Comparison of ENCODE assay signal across 9 cellular contexts in genomic region chr10:129962558-129963075, GRCh38. TPM values are rescaled to one million over a fixed set of nuclear protein-coding genes. Genes with fewer than 3 reads are reported as not detected.
DNase-seq lines count a peak whose midpoint lies in the region; ATAC-seq and TF ChIP-seq lines count a peak whose summit lies in the region.
"Had no signal": no experiment of that assay in that cellular context is flagged by ENCODE, and none has a peak within 500 bp of the region (broad histone marks: within the 10 kb centered on the region; RNA-seq: fewer than 3 reads in every experiment).

No MANE protein-coding gene starts in this region.

- peaks cover 16 to 55% of the 10 kb centered on the region in 2 experiments for H3K4me1 Mint-ChIP-seq in H9
- H3K4me1 Mint-ChIP-seq in activated CD8-positive, alpha-beta T cell treated with anti-CD3 and anti-CD28 coated beads, Interleukin-2, amount 10 ng/mL, durations not matched to agents 7 days and 5 days (ENCODE audit: low read depth): peaks cover 22% of the 10 kb centered on the region

- H3K4me3 ChIP-seq in iPS-15b (ENCODE audit: low read depth, low read length): peak overlapping the region; percentile 45
- H3K4me3 ChIP-seq in skin epidermis: peak overlapping the region; percentile 36 to 54 (median 45)

- H4K91ac ChIP-seq in H9 (ENCODE audit: insufficient read length, low read depth, low read length): no peak overlapping the region

- no peak overlapping the region for H3K14ac ChIP-seq in H9 (ENCODE audit: insufficient read depth, low read length)

- no peak overlapping the region for H2BK15ac ChIP-seq in H9 (ENCODE audit: low read depth, low read length)

- H3K27ac ChIP-seq in H9 (ENCODE audit: insufficient read length, low read depth, low read length): no peak overlapping the region
- peak overlapping the region in 7 of 21 experiments; percentile 24 to 69 (median 45) for H3K27ac ChIP-seq in skin epidermis

- no peak overlapping the region for H3K56ac ChIP-seq in H9 (ENCODE audit: insufficient read length, low read depth, low read length)

- H3K79me2 ChIP-seq in H9 (ENCODE audit: insufficient read depth, low read length): no peaks in the 10 kb centered on the region

- no peak overlapping the region for H3T11ph ChIP-seq in H9 (ENCODE audit: low read length)

- no peak for DNase-seq in H9
- no peak for DNase-seq in activated CD8-positive, alpha-beta T cell treated with anti-CD3 and anti-CD28 coated beads, Interleukin-2, amount 10 ng/mL, durations not matched to agents 7 days and 5 days
- no peak for DNase-seq in iPS-NIHi7 (ENCODE audit: extremely low spot score)
- no peak for DNase-seq in COR-L47 (lab: John Stamatoyannopoulos, UW)
- no peak for DNase-seq in stimulated activated CD4-positive, alpha-beta T cell treated with anti-CD3 and anti-CD28 coated beads, Interleukin-4, amount 100 ng/mL, for 4 hours
- DNase-seq: activated naive CD4-positive, alpha-beta T cell treated with Interleukin-2 at 50 U/mL for 16 hours had no signal

- H4K20me1 ChIP-seq in H9 (ENCODE audit: control insufficient read depth, insufficient read depth, insufficient read length): no peaks in the 10 kb centered on the region

- no peaks in the 10 kb centered on the region for H3K36me3 ChIP-seq in iPS-15b (ENCODE audit: control insufficient read depth, insufficient read depth, low read length)

- H3K9ac ChIP-seq in H9 (ENCODE audit: extremely low read depth, insufficient read length, low read length) (no peak overlapping the region), iPS-15b (ENCODE audit: low read depth, low read length) (no peak overlapping the region)

- H3K9me3 ChIP-seq in H9 (ENCODE audit: control insufficient read depth, low read depth, low read length) (no peaks in the 10 kb centered on the region), iPS-15b (ENCODE audit: control insufficient read depth, insufficient read depth, low read length) (no peaks in the 10 kb centered on the region)

- TF ChIP-seq CTCF in H9 (conservative IDR thresholded peaks at IDR 0.05): no peak

- H2BK12ac ChIP-seq in H9 (ENCODE audit: insufficient read length, low read depth, low read length): no peak overlapping the region

- H4K5ac ChIP-seq in H9 (ENCODE audit: insufficient read length, low read depth, low read length): no peak overlapping the region

- peaks cover 0 to 8% of the 10 kb centered on the region in 2 experiments; a peak in 3 of 5 replicates for H3K9me3 Mint-ChIP-seq in H9
- peaks cover 6% of the 10 kb centered on the region for H3K9me3 Mint-ChIP-seq in activated CD8-positive, alpha-beta T cell treated with anti-CD3 and anti-CD28 coated beads, Interleukin-2, amount 10 ng/mL, durations not matched to agents 7 days and 5 days (ENCODE audit: insufficient read depth)

- H3K4me2 ChIP-seq in H9 (ENCODE audit: insufficient read depth, insufficient read length, low read length): peak overlapping the region; percentile 64

- no peak for ATAC-seq in activated CD8-positive, alpha-beta T cell treated with anti-CD3 and anti-CD28 coated beads, Interleukin-2, amount 10 ng/mL, durations not matched to agents 7 days and 5 days
- no peak for ATAC-seq in GM18861 (IDR thresholded peaks at IDR 0.05; ENCODE audit: unreplicated experiment)

- H2BK20ac ChIP-seq in H9 (ENCODE audit: low read depth, low read length, poor library complexity, severe bottlenecking): no peak overlapping the region

- no CpG with 5 or more reads among the region's 24 CpGs for WGBS in H9 (ENCODE audit: extremely low coverage, insufficient read length, low lambda C conversion rate)

- no peak overlapping the region for H2BK5ac ChIP-seq in H9 (ENCODE audit: insufficient read length, low read length)

- H2AFZ ChIP-seq in H9 (ENCODE audit: low read length): no peak overlapping the region

- POLR2A ChIA-PET in activated CD8-positive, alpha-beta T cell treated with anti-CD3 and anti-CD28 coated beads, Interleukin-2, amount 10 ng/mL, durations not matched to agents 7 days and 5 days (lab: Charles Lee): no interaction called here

- H3K4me1 ChIP-seq in H9 (ENCODE audit: insufficient read depth, low read length): peaks cover 3% of the 10 kb centered on the region; the same call in 1 of the 2 replicates
- peaks cover 20% of the 10 kb centered on the region for H3K4me1 ChIP-seq in iPS-15b (ENCODE audit: control insufficient read depth, insufficient read depth, low read length)

- H2AK5ac ChIP-seq in H9 (ENCODE audit: insufficient read length, low read length): no peak overlapping the region

- no peak overlapping the region for H4K8ac ChIP-seq in H9 (replicated peaks; ENCODE audit: insufficient read length, low read depth, low read length)

- H3K4me3 Mint-ChIP-seq in H9: peak overlapping the region; percentile 4 to 74; a peak in 4 of 5 replicates
- H3K4me3 Mint-ChIP-seq in activated CD8-positive, alpha-beta T cell treated with anti-CD3 and anti-CD28 coated beads, Interleukin-2, amount 10 ng/mL, durations not matched to agents 7 days and 5 days: peak overlapping the region; percentile 35

- no peak overlapping the region for H2BK120ac ChIP-seq in H9 (ENCODE audit: low read depth, low read length, poor library complexity, severe bottlenecking)

- H3K27ac Mint-ChIP-seq in H9: no peak overlapping the region
- H3K27ac Mint-ChIP-seq in activated CD8-positive, alpha-beta T cell treated with anti-CD3 and anti-CD28 coated beads, Interleukin-2, amount 10 ng/mL, durations not matched to agents 7 days and 5 days: peak overlapping the region; percentile 31

- H3K27me3 Mint-ChIP-seq in H9 (ENCODE audit: low read depth): peaks cover 88% of the 10 kb centered on the region
- H3K27me3 Mint-ChIP-seq in activated CD8-positive, alpha-beta T cell treated with anti-CD3 and anti-CD28 coated beads, Interleukin-2, amount 10 ng/mL, durations not matched to agents 7 days and 5 days (ENCODE audit: low read depth): peaks cover 57% of the 10 kb centered on the region

- no peaks in the 10 kb centered on the region for H3K79me1 ChIP-seq in H9 (ENCODE audit: insufficient read depth, low read depth, low read length, poor library complexity, severe bottlenecking)

- H3K18ac ChIP-seq in H9 (ENCODE audit: insufficient read length, low read depth, low read length): no peak overlapping the region

- CTCF ChIA-PET in activated CD8-positive, alpha-beta T cell treated with anti-CD3 and anti-CD28 coated beads, Interleukin-2, amount 10 ng/mL, durations not matched to agents 7 days and 5 days (lab: Charles Lee): no interaction called here

- H3K23ac ChIP-seq in H9 (ENCODE audit: insufficient read length, low read depth, low read length): no peak overlapping the region

- H3K4ac ChIP-seq in H9 (ENCODE audit: low read depth, low read length): no peak overlapping the region

- H3K27me3 ChIP-seq in H9 (ENCODE audit: insufficient read depth, low read length) (peaks cover 84% of the 10 kb centered on the region), iPS-15b (ENCODE audit: control insufficient read depth, insufficient read depth, low read length) (peaks cover 87% of the 10 kb centered on the region)

- no peaks in the 10 kb centered on the region; a peak in 1 of 7 replicates for H3K36me3 Mint-ChIP-seq in H9 (ENCODE audit: insufficient read depth in 1 of 3, low read depth in 3 of 3)
- H3K36me3 Mint-ChIP-seq in activated CD8-positive, alpha-beta T cell treated with anti-CD3 and anti-CD28 coated beads, Interleukin-2, amount 10 ng/mL, durations not matched to agents 7 days and 5 days (ENCODE audit: low read depth): peaks cover 7% of the 10 kb centered on the region

- H3K23me2 ChIP-seq in H9 (ENCODE audit: insufficient read length, low read depth, low read length, poor library complexity, severe bottlenecking): peaks cover 15% of the 10 kb centered on the region

RNA-seq across cellular contexts. Expression of gene EBF3, which starts 1.5 kb away (rescaled TPM):
- 0.04 and 0.22 TPM in 2 replicates for total RNA-seq in H9 (2021)
- not detected for total RNA-seq in activated CD8-positive, alpha-beta T cell treated with anti-CD3 and anti-CD28 coated beads, Interleukin-2, amount 10 ng/mL, durations not matched to agents 7 days and 5 days
